ENCODE assay signal across 9 cellular contexts in genomic region chr3:194872669-194872977, GRCh38.
DNase-seq lines count a peak whose midpoint lies in the region; ATAC-seq and TF ChIP-seq lines count a peak whose summit lies in the region.
"Had no signal": no experiment of that assay in that cellular context is flagged by ENCODE, and none has a peak within 500 bp of the region (broad histone marks: within the 10 kb centered on the region; RNA-seq: fewer than 3 reads in every experiment).

No MANE protein-coding gene starts in this region.

- H3K4me3 ChIP-seq in SK-N-MC = no peak overlapping the region
- H3K4me3 ChIP-seq in fibroblast of the aortic adventitia (ENCODE audit: low read depth, low read length) = no peak overlapping the region
- no peak overlapping the region for H3K4me3 ChIP-seq in spleen
- H3K4me3 ChIP-seq in CD8-positive, alpha-beta T cell (ENCODE audit: low read depth, low read length) = no peak overlapping the region

- H3K4me1 Mint-ChIP-seq in CD8-positive, alpha-beta T cell (ENCODE audit: low read depth) = no peaks in the 10 kb centered on the region

- H3K27ac ChIP-seq in SK-N-MC = peak overlapping the region; percentile 85
- H3K27ac ChIP-seq in spleen = peak overlapping the region in 7 of 8 donors; percentile 72 to 82 (median 78)
- H3K27ac ChIP-seq in CD8-positive, alpha-beta T cell (ENCODE audit: low read depth, low read length) = no peak overlapping the region

- peaks cover 8% of the 10 kb centered on the region for H3K27me3 Mint-ChIP-seq in CD8-positive, alpha-beta T cell (ENCODE audit: low read depth)

- TF ChIP-seq CTCF in fibroblast of the aortic adventitia (IDR thresholded peaks at IDR 0.05; ENCODE audit: insufficient read depth, low read length) (no peak), spleen (IDR thresholded peaks at IDR 0.05 in 8 of 11, conservative IDR thresholded peaks at IDR 0.05 in 3 of 11) (no peak)
- no peak for TF ChIP-seq CTCF in CD8-positive, alpha-beta T cell (IDR thresholded peaks at IDR 0.05)

- POLR2A ChIA-PET in CD8-positive, alpha-beta T cell (lab: Charles Lee) = no interaction called here

- no peaks in the 10 kb centered on the region for H3K27me3 ChIP-seq in spleen (replicated peaks in 1 of 7)
- no peaks in the 10 kb centered on the region for H3K27me3 ChIP-seq in CD8-positive, alpha-beta T cell (ENCODE audit: insufficient read depth, low read length)

- no peak for TF ChIP-seq POLR2A in spleen (IDR thresholded peaks at IDR 0.05)

- CTCF ChIA-PET in CD8-positive, alpha-beta T cell (lab: Charles Lee) = interaction anchor here (1.3 kb wide), 1 partner anchor 190 kb away, joined by 4 read pairs; no protein-coding TSS in a partner anchor

- ATAC-seq in CD8-positive, alpha-beta T cell = no peak

- H3K27ac Mint-ChIP-seq in CD8-positive, alpha-beta T cell = no peak overlapping the region

- no peak overlapping the region for H3K4me3 Mint-ChIP-seq in CD8-positive, alpha-beta T cell

- 45 to 67% (median 50%) methylated on average over 2 of the region's 2 CpGs for WGBS in spleen, 5 donors

- DNase-seq in HCEC 1CT = peak; percentile 82
- no peak for DNase-seq in SK-N-MC (ENCODE audit: low read depth, low spot score)
- DNase-seq in fibroblast of the aortic adventitia (ENCODE audit: low read depth) = peak; percentile 66
- no peak for DNase-seq in spleen
- no peak for DNase-seq in CD8-positive, alpha-beta T cell
- no peak for DNase-seq in NCI-H1436 treated with DMSO at 0.1 percent for 48 hours (lab: John Stamatoyannopoulos, UW)
- DNase-seq in putamen (ENCODE audit: low spot score) = no peak
- no peak for DNase-seq in SIG-M5 treated with dmso at 0.1 percent for 504 hours (lab: John Stamatoyannopoulos, UW; ENCODE audit: unreplicated experiment)
- DNase-seq: stimulated activated CD4-positive, alpha-beta T cell treated with anti-CD3 and anti-CD28 coated beads, Interleukin-2, amount 100 ng/mL, for 48 hours had no signal

- no peak overlapping the region for H3K9ac ChIP-seq in SK-N-MC (ENCODE audit: insufficient read length)

- no peaks in the 10 kb centered on the region for H3K9me3 Mint-ChIP-seq in CD8-positive, alpha-beta T cell

- no peaks in the 10 kb centered on the region for H3K36me3 Mint-ChIP-seq in CD8-positive, alpha-beta T cell

- no peaks in the 10 kb centered on the region for H3K9me3 ChIP-seq in SK-N-MC (ENCODE audit: low read depth, low read length)
- H3K9me3 ChIP-seq in spleen = peaks cover 0 to 7% (median 0%) of the 10 kb centered on the region in 8 donors
- no peaks in the 10 kb centered on the region for H3K9me3 ChIP-seq in CD8-positive, alpha-beta T cell (ENCODE audit: low read length)

- peaks cover 10 to 47% (median 20%) of the 10 kb centered on the region in 6 donors for H3K4me1 ChIP-seq in spleen
- no peaks in the 10 kb centered on the region for H3K4me1 ChIP-seq in CD8-positive, alpha-beta T cell (ENCODE audit: insufficient read depth, low read length)

- intact Hi-C loops in spleen (cut with DNase I; ENCODE audit: low total_unique reads) = no loop called here
- intact Hi-C loops in CD8-positive, alpha-beta T cell (cut with DNase I, micrococcal nuclease) = no loop called here

- H3K36me3 ChIP-seq in SK-N-MC (ENCODE audit: insufficient read depth, low read length) = no peaks in the 10 kb centered on the region
- H3K36me3 ChIP-seq in spleen = no peaks in the 10 kb centered on the region
- H3K36me3 ChIP-seq in CD8-positive, alpha-beta T cell (ENCODE audit: insufficient read depth, low read length) = no peaks in the 10 kb centered on the region

Comparison
In these comparisons a context has a peak if more than half of its experiments do, and no peak if none do; other contexts are left out.
1. DNase-seq: peak in HCEC 1CT (single experiment) and fibroblast of the aortic adventitia (single experiment); none in SK-N-MC (single experiment), spleen (single experiment), CD8-positive, alpha-beta T cell (0 of 7), NCI-H1436 treated with DMSO at 0.1 percent for 48 hours (single experiment), putamen (single experiment) and SIG-M5 treated with dmso at 0.1 percent for 504 hours (single experiment).